In genomic region chr10:3882855-3883254, GRCh38 we compare ENCODE assay signal across 16 cellular contexts.
DNase-seq lines count a peak whose midpoint lies in the region; ATAC-seq, FAIRE-seq and TF ChIP-seq lines count a peak whose summit lies in the region.
"Had no signal": no experiment of that assay in that cellular context is flagged by ENCODE, and none has a peak within 500 bp of the region (broad histone marks: within the 10 kb centered on the region; RNA-seq: fewer than 3 reads in every experiment).

No MANE protein-coding gene starts in this region.

- H4K20me1 ChIP-seq in DND-41 (ENCODE audit: insufficient read depth, low read length): no peaks in the 10 kb centered on the region
- H4K20me1 ChIP-seq in astrocyte (ENCODE audit: insufficient read depth, low read length): no peaks in the 10 kb centered on the region

- H3K4me1 ChIP-seq in DND-41 (ENCODE audit: insufficient read depth, low read length) (no peaks in the 10 kb centered on the region), astrocyte (ENCODE audit: insufficient read depth, low read length) (peaks cover 23% of the 10 kb centered on the region)

- H2AFZ ChIP-seq in DND-41 (ENCODE audit: low read depth, low read length) (0 out of 2 replicates have a peak overlapping the region, but pooled peaks have one; percentile 7), astrocyte (ENCODE audit: low read depth, low read length) (no peak overlapping the region)

- H3K4me2 ChIP-seq in DND-41 (ENCODE audit: insufficient read depth, low read length) (no peak overlapping the region), astrocyte (ENCODE audit: low read length) (no peak overlapping the region)

- H3K9ac ChIP-seq in DND-41 (ENCODE audit: low read depth, low read length) (no peak overlapping the region), astrocyte (ENCODE audit: low read length) (no peak overlapping the region)

- H3K36me3 ChIP-seq in DND-41 (ENCODE audit: insufficient read depth, low read length) (no peaks in the 10 kb centered on the region), astrocyte (ENCODE audit: insufficient read depth, low read length) (no peaks in the 10 kb centered on the region)

- peaks cover 4% of the 10 kb centered on the region for H3K9me3 Mint-ChIP-seq in astrocyte (ENCODE audit: unreplicated experiment)

- H3K79me2 ChIP-seq in DND-41 (ENCODE audit: insufficient read depth, low read length) (no peaks in the 10 kb centered on the region), astrocyte (ENCODE audit: insufficient read depth, low read length) (no peaks in the 10 kb centered on the region)

- H3K27ac Mint-ChIP-seq in astrocyte (ENCODE audit: unreplicated experiment): peak overlapping the region; percentile 26

- DNase-seq in DND-41: no peak
- DNase-seq in astrocyte (ENCODE audit: low read depth): no peak
- peak; percentile 10 for DNase-seq in stimulated activated CD8-positive, alpha-beta memory T cell treated with anti-CD3 and anti-CD28 coated beads, Interleukin-4, amount 100 ng/mL, for 48 hours
- no peak for DNase-seq in GM19240 (ENCODE audit: insufficient read length, low spot score)
- DNase-seq in mesenteric fat pad (ENCODE audit: low spot score): no peak
- no peak for DNase-seq in DMS153 (lab: John Stamatoyannopoulos, UW)
- DNase-seq: GF-D8, MM.1S, NCI-H1105, NCI-H2029 treated with DMSO at 0.1 percent for 48 hours, NCI-H524, RPMI8226 had no signal

- H3K27me3 ChIP-seq in DND-41 (ENCODE audit: insufficient read depth, low read length, poor library complexity): no peaks in the 10 kb centered on the region
- no peaks in the 10 kb centered on the region for H3K27me3 ChIP-seq in astrocyte (ENCODE audit: insufficient read depth, low read length)

- no peak for TF ChIP-seq CTCF in DND-41 (IDR thresholded peaks at IDR 0.05; ENCODE audit: borderline replicate concordance, extremely low read depth, low read length, poor library complexity, severe bottlenecking)
- TF ChIP-seq CTCF in astrocyte (IDR thresholded peaks at IDR 0.05; ENCODE audit: insufficient read depth, low read depth, low read length): no peak

- H3K27ac ChIP-seq in DND-41 (ENCODE audit: low read length) (no peak overlapping the region), astrocyte (ENCODE audit: low read depth, low read length) (no peak overlapping the region)
- H3K27ac ChIP-seq: HL-60 had no signal

- H3K9me3 ChIP-seq in DND-41 (ENCODE audit: insufficient read depth, low read length, severe bottlenecking) (no peaks in the 10 kb centered on the region), astrocyte (ENCODE audit: insufficient read depth, low read depth, low read length) (no peaks in the 10 kb centered on the region)

- no peak for ATAC-seq in DND-41 (ENCODE audit: insufficient read depth, low read depth)
- ATAC-seq in HG03135 (IDR thresholded peaks at IDR 0.05; ENCODE audit: unreplicated experiment): peak; percentile 52

- no peaks in the 10 kb centered on the region for H3K27me3 Mint-ChIP-seq in astrocyte (ENCODE audit: low read depth, unreplicated experiment)

- peaks cover 2% of the 10 kb centered on the region for H3K36me3 Mint-ChIP-seq in astrocyte (ENCODE audit: low read depth, unreplicated experiment)
- H3K36me3 Mint-ChIP-seq: CD14-positive monocyte had no signal

- H3K4me1 Mint-ChIP-seq in astrocyte (ENCODE audit: low read depth, unreplicated experiment): peaks cover 34% of the 10 kb centered on the region

- H3K4me3 Mint-ChIP-seq in astrocyte (ENCODE audit: unreplicated experiment): no peak overlapping the region
- H3K4me3 Mint-ChIP-seq: CD14-positive monocyte had no signal

- H3K4me3 ChIP-seq in DND-41 (ENCODE audit: low read depth in 1 of 2, low read length in 2 of 2): no peak overlapping the region
- no peak overlapping the region for H3K4me3 ChIP-seq in astrocyte (ENCODE audit: insufficient read depth, low read depth, low read length)

- no peak for FAIRE-seq in astrocyte (lab: Jason Lieb, UNC)
- FAIRE-seq: H54 had no signal
